8 cellular contexts compared by ENCODE assay signal in genomic region chr13:49690133-49690989, GRCh38. TPM values are rescaled to one million over a fixed set of nuclear protein-coding genes. Genes with fewer than 3 reads are reported as not detected.
DNase-seq lines count a peak whose midpoint lies in the region; ATAC-seq, FAIRE-seq and TF ChIP-seq lines count a peak whose summit lies in the region.

No MANE protein-coding gene starts in this region.

- H3K9me1 ChIP-seq in K562 (ENCODE audit: control insufficient read depth, insufficient read depth, low read length): no peaks in the 10 kb centered on the region

- DNase-seq in activated CD4-positive, alpha-beta T cell treated with anti-CD3 and anti-CD28 coated beads, Interleukin-2, amount 10 ng/mL, durations not matched to agents 24 days and 14 days: no peak
- DNase-seq in activated CD4-positive, alpha-beta T cell treated with anti-CD3 and anti-CD28 coated beads, Interleukin-2, amount 50 U/mL, for 1 hour: no peak
- DNase-seq in H54 (ENCODE audit: insufficient read length, low spot score) (peak; percentile 31), LHCN-M2 (ENCODE audit: low read depth) (peak; percentile 37), K562 (ENCODE audit: extremely low read depth in 1 of 4, low spot score in 3 of 4) (peak; percentile 13 to 20 (median 16)), left kidney (ENCODE audit: low read depth, low spot score) (peak; percentile 23), thyroid gland (peak; percentile 23 to 27), NCI-H1436 treated with DMSO at 0.1 percent for 48 hours (lab: John Stamatoyannopoulos, UW) (no peak)

- TF ChIP-seq POLR2A in H54 (IDR thresholded peaks at IDR 0.05; ENCODE audit: low read depth, low read length) (no peak), K562 (conservative IDR thresholded peaks at IDR 0.05) (no peak), thyroid gland (IDR thresholded peaks at IDR 0.05) (no peak)

- POLR2A ChIA-PET in K562 (lab: Yijun Ruan, JAX): interaction anchor here (0.6 to 1.1 kb wide), 3 partner anchors 8 to 307 kb away, joined by 3 to 5 read pairs (median 3); no protein-coding TSS in a partner anchor

- peak overlapping the region; percentile 93 for H3K4me3 Mint-ChIP-seq in activated CD4-positive, alpha-beta T cell treated with anti-CD3 and anti-CD28 coated beads, Interleukin-2, amount 10 ng/mL, durations not matched to agents 24 days and 14 days

- H3K27me3 Mint-ChIP-seq in activated CD4-positive, alpha-beta T cell treated with anti-CD3 and anti-CD28 coated beads, Interleukin-2, amount 10 ng/mL, durations not matched to agents 24 days and 14 days: no peaks in the 10 kb centered on the region

- H3K36me3 ChIP-seq in K562 (ENCODE audit: control insufficient read depth, insufficient read depth, low read length) (peaks cover 13% of the 10 kb centered on the region; the same call in 2 of the 3 replicates), thyroid gland (no peaks in the 10 kb centered on the region)

- no peaks in the 10 kb centered on the region for H4K20me1 ChIP-seq in K562 (replicated peaks; ENCODE audit: control insufficient read depth, insufficient read depth, low read length)

- no peaks in the 10 kb centered on the region for H3K9me3 ChIP-seq in K562 (replicated peaks; ENCODE audit: control insufficient read depth, insufficient read depth, low read depth, low read length)
- no peaks in the 10 kb centered on the region for H3K9me3 ChIP-seq in thyroid gland

- H3K4me1 ChIP-seq in K562 (replicated peaks in 1 of 2; ENCODE audit: control insufficient read depth in 2 of 2, insufficient read depth in 2 of 2, low read length in 2 of 2) (peaks cover 0 to 19% of the 10 kb centered on the region in 2 experiments; a peak in 3 of 5 replicates), thyroid gland (peaks cover 9 to 13% of the 10 kb centered on the region in 2 donors)

- peak overlapping the region; percentile 74 to 91 for H3K9ac ChIP-seq in K562 (ENCODE audit: insufficient read depth in 1 of 2, low read depth in 2 of 2, low read length in 2 of 2)

- TF ChIP-seq RAD21 in K562 (CRISPR knock-in tag; conservative IDR thresholded peaks at IDR 0.05 in 1 of 2, IDR thresholded peaks at IDR 0.05 in 1 of 2): no peak

- H3K36me3 Mint-ChIP-seq in activated CD4-positive, alpha-beta T cell treated with anti-CD3 and anti-CD28 coated beads, Interleukin-2, amount 10 ng/mL, durations not matched to agents 24 days and 14 days (ENCODE audit: low read depth): peaks cover 26% of the 10 kb centered on the region

- H3K27ac ChIP-seq in K562 (ENCODE audit: extremely low read depth, low read depth, low read length) (peak overlapping the region; percentile 83), thyroid gland (peak overlapping the region in 2 of 3 donors; percentile 73 to 84)

- H3K9me3 Mint-ChIP-seq in activated CD4-positive, alpha-beta T cell treated with anti-CD3 and anti-CD28 coated beads, Interleukin-2, amount 10 ng/mL, durations not matched to agents 24 days and 14 days: no peaks in the 10 kb centered on the region

- H3K27me3 ChIP-seq in K562 (ENCODE audit: control insufficient read depth in 2 of 2, insufficient read depth in 2 of 2, low read length in 2 of 2) (no peaks in the 10 kb centered on the region), thyroid gland (no peaks in the 10 kb centered on the region)

- H2AFZ ChIP-seq in K562 (ENCODE audit: low read depth, low read length): peak overlapping the region; percentile 95

- TF ChIP-seq CTCF in K562 (IDR thresholded peaks at IDR 0.05 in 2 of 3, conservative IDR thresholded peaks at IDR 0.05 in 1 of 3; ENCODE audit: insufficient read depth in 2 of 3, low read depth in 1 of 3, low read length in 3 of 3): no peak
- no peak for TF ChIP-seq CTCF in thyroid gland (IDR thresholded peaks at IDR 0.05)

- H3K4me1 Mint-ChIP-seq in activated CD4-positive, alpha-beta T cell treated with anti-CD3 and anti-CD28 coated beads, Interleukin-2, amount 10 ng/mL, durations not matched to agents 24 days and 14 days: peaks cover 24% of the 10 kb centered on the region

- CTCF ChIA-PET in K562 (lab: Yijun Ruan, JAX; ENCODE audit: low intra/inter-chr PET ratio): interaction anchor here (0.6 kb wide), 1 partner anchor 101 kb away, joined by 3 read pairs; no protein-coding TSS in a partner anchor

- H3K4me3 ChIP-seq in K562 (peak overlapping the region; percentile 77), thyroid gland (replicated peaks in 1 of 3) (peak overlapping the region; percentile 21 to 56 (median 53))

- intact Hi-C loops in activated CD4-positive, alpha-beta T cell treated with anti-CD3 and anti-CD28 coated beads, Interleukin-2, amount 10 ng/mL, durations not matched to agents 24 days and 14 days (cut with micrococcal nuclease): loop anchor here (2.0 to 5.0 kb wide), 3 partner anchors 193 to 306 kb away; partner anchors contain the start of genes PHF11, SPRYD7 and TRIM13
- intact Hi-C loops in K562 (cut with micrococcal nuclease): no loop called here
- intact Hi-C loops in thyroid gland (cut with DNase I): loop anchor here (5.0 kb wide), 1 partner anchor 102 kb away; the partner anchor contains the start of gene KPNA3

- peaks cover 31% of the 10 kb centered on the region for H3K79me2 ChIP-seq in K562 (ENCODE audit: control insufficient read depth, insufficient read depth, low read length)

- peak overlapping the region; percentile 81 for H3K27ac Mint-ChIP-seq in activated CD4-positive, alpha-beta T cell treated with anti-CD3 and anti-CD28 coated beads, Interleukin-2, amount 10 ng/mL, durations not matched to agents 24 days and 14 days

- in situ Hi-C loops in K562 (cut with MboI): no loop called here

- no peak for FAIRE-seq in H54 (lab: Jason Lieb, UNC)
- no peak for FAIRE-seq in K562 (lab: Jason Lieb, UNC)

- BruUV-seq in K562 (replicated peaks; lab: Mats Ljungman, UMichigan): TSS peak; percentile 50

- peak overlapping the region; percentile 86 for H3K4me2 ChIP-seq in K562 (ENCODE audit: insufficient read depth, low read length)

- no peak for TF ChIP-seq EP300 in K562 (IDR thresholded peaks at IDR 0.05; ENCODE audit: low read length)

- WGBS in K562 (ENCODE audit: insufficient coverage, low coverage, missing lambda C conversion rate): 4% methylated on average over 17 of the region's 17 CpGs
- 12 to 14% methylated on average over 15 to 17 of the region's 17 CpGs for WGBS in thyroid gland, 2 donors

- peak; percentile 29 for ATAC-seq in K562

TF ChIP-seq in K562, 482 proteins besides CTCF, POLR2A, EP300 and RAD21 (continues in another document):
- TF ChIP-seq NFE2 (IDR thresholded peaks at IDR 0.05; ENCODE audit: low read depth) (no peak), RBM15 (IDR thresholded peaks at IDR 0.05; ENCODE audit: insufficient read depth, low read length) (no peak), ZKSCAN3 (CRISPR knock-in tag; IDR thresholded peaks at IDR 0.05) (no peak), SMARCA4 (IDR thresholded peaks at IDR 0.05) (0 out of 2 replicates have a peak, but pooled peaks have one; percentile 10), HNRNPLL (IDR thresholded peaks at IDR 0.05; ENCODE audit: low read depth, low read length, poor library complexity, severe bottlenecking) (peak; percentile 8), RBFOX2 (IDR thresholded peaks at IDR 0.05; ENCODE audit: low read depth, low read length) (no peak), ZNF589 (CRISPR knock-in tag; IDR thresholded peaks at IDR 0.05; ENCODE audit: low read depth) (no peak), SP1 (CRISPR knock-in tag; IDR thresholded peaks at IDR 0.05) (0 out of 2 replicates have a peak, but pooled peaks have one; percentile 34), ZSCAN29 (IDR thresholded peaks at IDR 0.05) (no peak), TCF7 (IDR thresholded peaks at IDR 0.05; ENCODE audit: borderline replicate concordance) (no peak), MAFG (tag; conservative IDR thresholded peaks at IDR 0.05) (no peak), EHMT2 (IDR thresholded peaks at IDR 0.05) (no peak), ZFP1 (CRISPR knock-in tag; IDR thresholded peaks at IDR 0.05) (no peak), ZNF165 (CRISPR knock-in tag; IDR thresholded peaks at IDR 0.05; ENCODE audit: borderline replicate concordance) (no peak)
- TF ChIP-seq, protein P1, sequence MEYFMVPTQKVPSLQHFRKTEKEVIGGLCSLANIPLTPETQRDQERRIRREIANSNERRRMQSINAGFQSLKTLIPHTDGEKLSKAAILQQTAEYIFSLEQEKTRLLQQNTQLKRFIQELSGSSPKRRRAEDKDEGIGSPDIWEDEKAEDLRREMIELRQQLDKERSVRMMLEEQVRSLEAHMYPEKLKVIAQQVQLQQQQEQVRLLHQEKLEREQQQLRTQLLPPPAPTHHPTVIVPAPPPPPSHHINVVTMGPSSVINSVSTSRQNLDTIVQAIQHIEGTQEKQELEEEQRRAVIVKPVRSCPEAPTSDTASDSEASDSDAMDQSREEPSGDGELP (CRISPR knock-in tag; IDR thresholded peaks at IDR 0.05; ENCODE audit: borderline replicate concordance): no peak

RNA-seq across cellular contexts. Expression of gene EBPL, which starts 0.9 kb away (rescaled TPM):
- total RNA-seq in activated CD4-positive, alpha-beta T cell treated with anti-CD3 and anti-CD28 coated beads, Interleukin-2, amount 10 ng/mL, durations not matched to agents 24 days and 14 days: 49.0 and 52.3 TPM in 2 replicates
- total RNA-seq in LHCN-M2 (2014; rRNA removed) (83.0 and 105 TPM in 2 replicates), K562 (2014; rRNA removed) (55.2 and 60.9 TPM in 2 replicates), K562 (2014; rRNA removed; fragmentation: Illumina TruSeq; extraction: Trizol) (44.0 and 44.6 TPM in 2 replicates), K562 (2015; rRNA removed; fragmentation: Illumina TruSeq; extraction: Trizol) (33.2 and 34.9 TPM in 2 replicates), K562 (2021) (40.8 and 49.0 TPM in 2 replicates), thyroid gland (100 to 1,000 TPM in 1 of 4 donors, 10 to 100 TPM in 3; 41.0 to 102 (median 66.9) TPM)
- polyA plus RNA-seq in LHCN-M2 (2012): 40.8 TPM
- 23.7 and 30.4 TPM in 2 replicates for total RNA-seq in K562 (2011; cell fraction: chromatin; rRNA removed; ENCODE audit: low replicate concordance)
- total RNA-seq in K562 (2011; cell fraction: nucleolus; rRNA removed): 53.6 and 62.2 TPM in 2 replicates
- 51.8 and 60.8 TPM in 2 replicates for total RNA-seq in K562 (2011; cell fraction: nucleoplasm; rRNA removed)
- polyA plus RNA-seq in K562 (2011; rRNA removed) (58.2 and 68.3 TPM in 2 replicates), K562 (2014; fragmentation: Illumina TruSeq; extraction: Trizol) (33.4 and 43.0 TPM in 2 replicates), K562 (2014; fragmentation: Nextera tagmentation; extraction: Ambion mirVana) (1 to 10 TPM; 5.2 to 8.5 TPM), K562 (2014; rRNA removed) (64.7 and 71.4 TPM in 2 replicates)
- 87.2 and 91.5 TPM in 2 replicates for polyA plus RNA-seq in K562 (2011; cell fraction: cytosol; rRNA removed)
- 17.9 and 20.3 TPM in 2 replicates for polyA plus RNA-seq in K562 (2011; cell fraction: nucleus; rRNA removed)
- 38.9 and 43.2 TPM in 2 replicates for polyA plus RNA-seq in K562 (2012)
- 32.2 and 35.2 TPM in 2 replicates for polyA minus RNA-seq in K562 (2011; rRNA and poly(A)+ RNA removed)
- polyA minus RNA-seq in K562 (2011; cell fraction: cytosol; rRNA and poly(A)+ RNA removed): 11.4 and 20.4 TPM in 2 replicates
- 4.6 and 10.8 TPM in 2 replicates for polyA minus RNA-seq in K562 (2011; cell fraction: nucleus; rRNA and poly(A)+ RNA removed)

Comparison
In these comparisons a context has a peak if more than half of its experiments do, and no peak if none do; other contexts are left out.
1. DNase-seq: peak in H54 (single experiment), LHCN-M2 (single experiment), K562 (4 of 4), left kidney (single experiment) and thyroid gland (2 of 2); none in activated CD4-positive, alpha-beta T cell treated with anti-CD3 and anti-CD28 coated beads, Interleukin-2, amount 10 ng/mL, durations not matched to agents 24 days and 14 days (single experiment), activated CD4-positive, alpha-beta T cell treated with anti-CD3 and anti-CD28 coated beads, Interleukin-2, amount 50 U/mL, for 1 hour (single experiment) and NCI-H1436 treated with DMSO at 0.1 percent for 48 hours (single experiment).